13 cellular contexts compared by ENCODE assay signal in genomic region chr11:10693509-10694071, GRCh38. TPM values are rescaled to one million over a fixed set of nuclear protein-coding genes. Genes with fewer than 3 reads are reported as not detected.
DNase-seq lines count a peak whose midpoint lies in the region; ATAC-seq and TF ChIP-seq lines count a peak whose summit lies in the region.
"Had no signal": no experiment of that assay in that cellular context is flagged by ENCODE, and none has a peak within 500 bp of the region (broad histone marks: within the 10 kb centered on the region; RNA-seq: fewer than 3 reads in every experiment).

Gene IRAG1, minus strand, starts transcription at chr11:10693755. Its CDS starts 153 bp downstream, at chr11:10693602.

- no peak for TF ChIP-seq CTCF in AG09309 (IDR thresholded peaks at IDR 0.05; ENCODE audit: control insufficient read depth, insufficient read depth, low read depth, low read length, missing control alignments)
- TF ChIP-seq CTCF in cardiac muscle cell (IDR thresholded peaks at IDR 0.05; ENCODE audit: low read depth, low read length), result no peak
- TF ChIP-seq CTCF in ovary (IDR thresholded peaks at IDR 0.05), result no peak

- peaks cover 0 to 6% (median 0%) of the 10 kb centered on the region in 11 donors for H3K9me3 Mint-ChIP-seq in naive thymus-derived CD4-positive, alpha-beta T cell
- H3K9me3 Mint-ChIP-seq: activated CD4-positive, alpha-beta T cell treated with anti-CD3 and anti-CD28 coated beads, Interleukin-2, amount 10 ng/mL, durations not matched to agents 7 days and 5 days had no signal

- peaks cover 11% of the 10 kb centered on the region for H3K4me1 ChIP-seq in cardiac muscle cell (ENCODE audit: low read depth)
- peaks cover 5% of the 10 kb centered on the region for H3K4me1 ChIP-seq in ovary (ENCODE audit: insufficient read depth)
- no peaks in the 10 kb centered on the region for H3K4me1 ChIP-seq in naive thymus-derived CD4-positive, alpha-beta T cell (ENCODE audit: control insufficient read depth in 2 of 2, insufficient read depth in 2 of 2, low read length in 2 of 2)

- DNase-seq in AG09309 (ENCODE audit: low read depth) (no peak), amniotic epithelial cell (ENCODE audit: low read depth) (peak; percentile 12), cardiac muscle cell (ENCODE audit: low read depth in 1 of 2, low spot score in 1 of 2) (peak; percentile 56 to 82), ovary (peak; percentile 64 to 79 (median 70)), HEK293T (ENCODE audit: extremely low spot score) (no peak)
- no peak for DNase-seq in NK-92 treated with Interleukin-12 subunit alpha and Interleukin-12 subunit beta, amount 100 ng/mL, for 24 hours (lab: John Stamatoyannopoulos, UW)
- DNase-seq in naive thymus-derived CD4-positive, alpha-beta T cell, result no peak
- DNase-seq: activated CD4-positive, alpha-beta T cell treated with anti-CD3 and anti-CD28 coated beads, Interleukin-2, amount 10 ng/mL, durations not matched to agents 7 days and 5 days; NCI-H526 treated with DMSO at 0.1 percent for 48 hours; stimulated activated CD4-positive, alpha-beta T cell treated with anti-CD3 and anti-CD28 coated beads, Interleukin-15, amount 100 ng/mL, for 24 hours had no signal

- ATAC-seq in HG03108 (IDR thresholded peaks at IDR 0.05; ENCODE audit: unreplicated experiment), result no peak
- no peak for ATAC-seq in naive thymus-derived CD4-positive, alpha-beta T cell

- peaks cover 0 to 36% (median 15%) of the 10 kb centered on the region in 5 donors for H3K27me3 Mint-ChIP-seq in naive thymus-derived CD4-positive, alpha-beta T cell
- H3K27me3 Mint-ChIP-seq: activated CD4-positive, alpha-beta T cell treated with anti-CD3 and anti-CD28 coated beads, Interleukin-2, amount 10 ng/mL, durations not matched to agents 7 days and 5 days had no signal

- H3K27ac Mint-ChIP-seq in naive thymus-derived CD4-positive, alpha-beta T cell, result no peak within 1 kb of the TSS
- H3K27ac Mint-ChIP-seq: activated CD4-positive, alpha-beta T cell treated with anti-CD3 and anti-CD28 coated beads, Interleukin-2, amount 10 ng/mL, durations not matched to agents 7 days and 5 days had no signal

- H3K4me3 Mint-ChIP-seq in naive thymus-derived CD4-positive, alpha-beta T cell, result no peak within 1 kb of the TSS
- H3K4me3 Mint-ChIP-seq: activated CD4-positive, alpha-beta T cell treated with anti-CD3 and anti-CD28 coated beads, Interleukin-2, amount 10 ng/mL, durations not matched to agents 7 days and 5 days had no signal

- no peak for TF ChIP-seq EP300 in ovary (IDR thresholded peaks at IDR 0.05)

- H3K27me3 ChIP-seq in cardiac muscle cell (no peaks in the 10 kb centered on the region), ovary (no peaks in the 10 kb centered on the region)
- H3K27me3 ChIP-seq in naive thymus-derived CD4-positive, alpha-beta T cell (ENCODE audit: control insufficient read depth in 2 of 2, insufficient read depth in 2 of 2, low read length in 2 of 2), result no peaks in the 10 kb centered on the region

- 2 to 8% (median 3%) methylated on average over 14 to 18 of the region's 18 CpGs for WGBS in ovary, 3 donors

- no peak for TF ChIP-seq POLR2A in ovary (IDR thresholded peaks at IDR 0.05)

- H3K36me3 Mint-ChIP-seq in naive thymus-derived CD4-positive, alpha-beta T cell, result peaks cover 0 to under 1% (median 0%) of the 10 kb centered on the region in 5 donors

- H3K4me3 ChIP-seq in AG09309 (ENCODE audit: control insufficient read depth, low read depth, low read length) (peak within 1 kb of the TSS; percentile 25), cardiac muscle cell (no peak within 1 kb of the TSS), ovary (peak within 1 kb of the TSS; percentile 52)
- H3K4me3 ChIP-seq in naive thymus-derived CD4-positive, alpha-beta T cell (ENCODE audit: low read length), result no peak within 1 kb of the TSS

- H3K9me3 ChIP-seq in cardiac muscle cell (ENCODE audit: low read depth) (no peaks in the 10 kb centered on the region), ovary (no peaks in the 10 kb centered on the region)
- H3K9me3 ChIP-seq in naive thymus-derived CD4-positive, alpha-beta T cell (ENCODE audit: control insufficient read depth in 2 of 3, low read length in 3 of 3), result no peaks in the 10 kb centered on the region

- H3K36me3 ChIP-seq in cardiac muscle cell (no peaks in the 10 kb centered on the region), ovary (no peaks in the 10 kb centered on the region)
- H3K36me3 ChIP-seq in naive thymus-derived CD4-positive, alpha-beta T cell (ENCODE audit: control insufficient read depth in 2 of 3, insufficient read depth in 3 of 3, low read length in 3 of 3), result no peaks in the 10 kb centered on the region

- H3K4me1 Mint-ChIP-seq in naive thymus-derived CD4-positive, alpha-beta T cell, result peaks cover 0 to 6% (median 0%) of the 10 kb centered on the region in 7 donors
- H3K4me1 Mint-ChIP-seq: activated CD4-positive, alpha-beta T cell treated with anti-CD3 and anti-CD28 coated beads, Interleukin-2, amount 10 ng/mL, durations not matched to agents 7 days and 5 days had no signal

- POLR2A ChIA-PET in HEK293T (lab: Yijun Ruan, JAX), result no interaction called here
- POLR2A ChIA-PET in naive thymus-derived CD4-positive, alpha-beta T cell (lab: Charles Lee), result no interaction called here

- H3K27ac ChIP-seq in cardiac muscle cell (peak within 1 kb of the TSS; percentile 41), ovary (peak within 1 kb of the TSS; percentile 73)
- H3K27ac ChIP-seq in naive thymus-derived CD4-positive, alpha-beta T cell (ENCODE audit: low read depth, low read length), result no peak within 1 kb of the TSS
- H3K27ac ChIP-seq: C4-2B, HL-60 had no signal

- intact Hi-C loops in ovary (cut with DNase I), result loop anchor here in 2 of 4 donors (5.0 to 10.0 kb wide), 3 partner anchors 34 to 69 kb away; no protein-coding TSS in a partner anchor
- intact Hi-C loops in naive thymus-derived CD4-positive, alpha-beta T cell (cut with micrococcal nuclease), result no loop called here

- CTCF ChIA-PET in HEK293T (lab: Yijun Ruan, JAX), result no interaction called here
- CTCF ChIA-PET in naive thymus-derived CD4-positive, alpha-beta T cell (lab: Charles Lee), result interaction anchor here (0.5 kb wide), 1 partner anchor 34 kb away, joined by 3 read pairs; no protein-coding TSS in a partner anchor

TF ChIP-seq in HEK293T, 16 proteins besides CTCF, POLR2A, EP300 and RAD21:
- TF ChIP-seq L3MBTL2 (conservative IDR thresholded peaks at IDR 0.05), result no peak
- TF ChIP-seq SUZ12 (IDR thresholded peaks at IDR 0.05), result no peak
- no peak for TF ChIP-seq ZNF384 (IDR thresholded peaks at IDR 0.05)
- no peak for TF ChIP-seq FOXK2 (IDR thresholded peaks at IDR 0.05)
- TF ChIP-seq SP1 (IDR thresholded peaks at IDR 0.05), result no peak
- TF ChIP-seq FOXM1 (IDR thresholded peaks at IDR 0.05; ENCODE audit: borderline replicate concordance), result no peak
- TF ChIP-seq BHLHE40 (IDR thresholded peaks at IDR 0.05; ENCODE audit: borderline replicate concordance), result no peak
- TF ChIP-seq TARDBP (IDR thresholded peaks at IDR 0.05), result no peak
- TF ChIP-seq FOXA1 (IDR thresholded peaks at IDR 0.05), result no peak
- TF ChIP-seq ELF4 (IDR thresholded peaks at IDR 0.05), result no peak
- no peak for TF ChIP-seq PKNOX1 (IDR thresholded peaks at IDR 0.05)
- TF ChIP-seq ARNT (IDR thresholded peaks at IDR 0.05), result no peak
- TF ChIP-seq NFRKB (IDR thresholded peaks at IDR 0.05), result no peak
- TF ChIP-seq LEF1 (IDR thresholded peaks at IDR 0.05; ENCODE audit: borderline replicate concordance), result no peak
- no peak for TF ChIP-seq HDGF (IDR thresholded peaks at IDR 0.05; ENCODE audit: borderline replicate concordance)
- TF ChIP-seq CTBP1 (IDR thresholded peaks at IDR 0.05; ENCODE audit: borderline replicate concordance), result no peak

RNA-seq across cellular contexts. Expression of gene IRAG1, which starts in this region (rescaled TPM):
- total RNA-seq in cardiac muscle cell (3.6 and 7.3 TPM in 2 replicates), ovary (10 to 100 TPM in 6 of 7 donors, 1 to 10 TPM in 1; 5.8 to 89.5 (median 29.8) TPM)
- polyA plus RNA-seq in cardiac muscle cell (3.1 and 5.2 TPM in 2 replicates), ovary (10 to 100 TPM; 16.3 to 70.6 TPM)
- total RNA-seq in naive thymus-derived CD4-positive, alpha-beta T cell, result 1 to 10 TPM in 1 of 5 experiments, under 1 TPM in 1, not detected in 3; 0.11 to 1.4 TPM
- not detected for polyA plus RNA-seq in naive thymus-derived CD4-positive, alpha-beta T cell
- total RNA-seq: activated CD4-positive, alpha-beta T cell treated with anti-CD3 and anti-CD28 coated beads, Interleukin-2, amount 10 ng/mL, durations not matched to agents 7 days and 5 days had no signal

Comparison
In these comparisons a context has a peak if more than half of its experiments do, and no peak if none do; other contexts are left out.
1. DNase-seq: peak in amniotic epithelial cell (single experiment), cardiac muscle cell (2 of 2) and ovary (5 of 5); none in AG09309 (single experiment), HEK293T (single experiment), NK-92 treated with Interleukin-12 subunit alpha and Interleukin-12 subunit beta, amount 100 ng/mL, for 24 hours (single experiment) and naive thymus-derived CD4-positive, alpha-beta T cell (0 of 9).
2. H3K4me3 ChIP-seq: peak in AG09309 (single experiment) and ovary (single experiment); none in cardiac muscle cell (single experiment) and naive thymus-derived CD4-positive, alpha-beta T cell (single experiment).